Comparison of ENCODE assay signal across 22 cellular contexts in genomic region chr10:44042926-44043602, GRCh38.
"Had no signal": no experiment of that assay in that cellular context is flagged by ENCODE, and none has a peak within 500 bp of the region (broad histone marks: within the 10 kb centered on the region; RNA-seq: fewer than 3 reads in every experiment).

No MANE protein-coding gene starts in this region.

- H3K4me3 ChIP-seq: K562 had no signal

- DNase-seq: Kasumi-1, MM.1S, NCI-H1048, NCI-H1105, NCI-H1417, NCI-H187, NCI-H2029, NCI-H2081 treated with DMSO at 0.1 percent for 48 hours, NCI-H2171, NCI-H226, NCI-H446, NCI-H510A, NCI-H524 treated with DMSO at 0.1 percent for 48 hours, NCI-H69, NCI-H774, RPMI8226, SHP77, SK-N-SH had no signal

- ATAC-seq: K562 had no signal

- H3K27ac Mint-ChIP-seq: IgD-negative memory B cell had no signal

- H3K9me3 ChIP-seq: SK-N-SH had no signal

- H3K36me3 Mint-ChIP-seq: IgD-negative memory B cell had no signal

- H3K4me1 Mint-ChIP-seq: IgD-negative memory B cell had no signal

- H3K9ac ChIP-seq: KMS-11, SK-N-SH had no signal

- H3K27ac ChIP-seq: HL-60, KMS-11 had no signal
